Comparison of ENCODE assay signal across 9 cellular contexts in the genomic region with DNA sequence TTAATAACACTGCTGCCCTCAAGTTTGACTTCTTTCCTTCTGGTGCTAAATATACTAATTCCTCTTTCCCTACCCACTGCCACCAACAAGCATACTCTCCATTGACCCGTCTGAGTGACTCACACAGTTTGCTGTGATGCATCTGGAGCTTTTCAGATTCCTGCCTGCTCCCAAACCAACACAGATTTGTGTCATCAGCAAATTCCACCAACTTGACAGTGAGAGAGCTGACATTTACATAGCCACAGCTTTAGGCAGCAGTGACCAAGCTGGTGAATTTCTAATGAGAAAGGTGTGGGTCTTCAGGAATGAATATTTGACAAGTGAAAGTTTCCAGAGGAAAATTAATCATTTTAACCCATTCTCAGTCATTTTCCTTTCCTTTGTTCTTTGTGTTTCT.
DNase-seq lines count a peak whose midpoint lies in the region; ATAC-seq and TF ChIP-seq lines count a peak whose summit lies in the region.
"Had no signal": no experiment of that assay in that cellular context is flagged by ENCODE, and none has a peak within 500 bp of the region (broad histone marks: within the 10 kb centered on the region; RNA-seq: fewer than 3 reads in every experiment).

No MANE protein-coding gene starts in this region.

- no peak overlapping the region for H3K27ac ChIP-seq in upper lobe of right lung

- intact Hi-C loops in upper lobe of right lung (cut with DNase I) = no loop called here

- no peaks in the 10 kb centered on the region for H3K4me1 ChIP-seq in upper lobe of right lung

- ATAC-seq in activated naive CD4-positive, alpha-beta T cell treated with anti-CD3 and anti-CD28 coated beads, Interleukin-2, amount 50 U/mL, for 72 hours = peak; percentile 37 to 82
- ATAC-seq in upper lobe of right lung (peak; percentile 55), GM19455 (IDR thresholded peaks at IDR 0.05; ENCODE audit: unreplicated experiment) (no peak)

- H3K36me3 Mint-ChIP-seq in activated naive CD4-positive, alpha-beta T cell treated with anti-CD3 and anti-CD28 coated beads, Interleukin-2, amount 50 U/mL, for 72 hours = no peaks in the 10 kb centered on the region

- no peaks in the 10 kb centered on the region for H3K27me3 ChIP-seq in upper lobe of right lung

- in situ Hi-C loops in astrocyte of the cerebellum (cut with HindIII; ENCODE audit: low sequenced_read_pairs) = no loop called here

- no peak for DNase-seq in activated naive CD4-positive, alpha-beta T cell treated with anti-CD3 and anti-CD28 coated beads, Interleukin-2, amount 50 U/mL, for 72 hours (ENCODE audit: low spot score in 2 of 2)
- no peak for DNase-seq in activated naive CD4-positive, alpha-beta T cell treated with Interleukin-2 at 50 U/mL for 16 hours
- peak; percentile 67 for DNase-seq in astrocyte of the cerebellum (ENCODE audit: low read depth)
- peak; percentile 76 for DNase-seq in iris pigment epithelial cell (ENCODE audit: low read depth)
- no peak for DNase-seq in upper lobe of right lung
- no peak for DNase-seq in OCI-M2 (lab: John Stamatoyannopoulos, UW; ENCODE audit: unreplicated experiment)
- DNase-seq in NCI-H2227 treated with DMSO at 0.1 percent for 48 hours (lab: John Stamatoyannopoulos, UW) = no peak
- DNase-seq: activated effector memory CD4-positive, alpha-beta T cell treated with Interleukin-2 at 50 U/mL for 16 hours had no signal

- H3K36me3 ChIP-seq in upper lobe of right lung = no peaks in the 10 kb centered on the region

- no peak overlapping the region for H3K27ac Mint-ChIP-seq in activated naive CD4-positive, alpha-beta T cell treated with anti-CD3 and anti-CD28 coated beads, Interleukin-2, amount 50 U/mL, for 72 hours

- H3K9me3 Mint-ChIP-seq in activated naive CD4-positive, alpha-beta T cell treated with anti-CD3 and anti-CD28 coated beads, Interleukin-2, amount 50 U/mL, for 72 hours = no peaks in the 10 kb centered on the region

- no peak overlapping the region for H3K4me3 ChIP-seq in astrocyte of the cerebellum (ENCODE audit: low read depth, low read length)
- no peak overlapping the region for H3K4me3 ChIP-seq in upper lobe of right lung

- H3K9me3 ChIP-seq in upper lobe of right lung = no peaks in the 10 kb centered on the region

- TF ChIP-seq CTCF in astrocyte of the cerebellum (IDR thresholded peaks at IDR 0.05; ENCODE audit: low read depth, low read length, missing control alignments) = no peak
- TF ChIP-seq CTCF in upper lobe of right lung (IDR thresholded peaks at IDR 0.05) = no peak

Comparison
In these comparisons a context has a peak if more than half of its experiments do, and no peak if none do; other contexts are left out.
1. DNase-seq: peak in astrocyte of the cerebellum (single experiment) and iris pigment epithelial cell (single experiment); none in activated naive CD4-positive, alpha-beta T cell treated with anti-CD3 and anti-CD28 coated beads, Interleukin-2, amount 50 U/mL, for 72 hours (0 of 2), activated naive CD4-positive, alpha-beta T cell treated with Interleukin-2 at 50 U/mL for 16 hours (single experiment), upper lobe of right lung (single experiment), OCI-M2 (single experiment) and NCI-H2227 treated with DMSO at 0.1 percent for 48 hours (single experiment).